8 cellular contexts compared by ENCODE assay signal in genomic region chr19:10835754-10836477, GRCh38. TPM values are rescaled to one million over a fixed set of nuclear protein-coding genes. Genes with fewer than 3 reads are reported as not detected.
DNase-seq lines count a peak whose midpoint lies in the region; ATAC-seq and TF ChIP-seq lines count a peak whose summit lies in the region.

TMED1 (minus strand) TSS chr19:10836212; CDS start chr19:10836191, 21 bp downstream.

- peak within 1 kb of the TSS; percentile 67 for H2AFZ ChIP-seq in hepatocyte

- H3K79me2 ChIP-seq in hepatocyte: no peaks in the 10 kb centered on the region

- peak within 1 kb of the TSS; percentile 96 for H3K27ac ChIP-seq in hepatocyte

- H3K4me3 ChIP-seq in astrocyte of the cerebellum (ENCODE audit: low read depth, low read length) (peak within 1 kb of the TSS; percentile 67), hepatocyte (peak within 1 kb of the TSS; percentile 38)

- in situ Hi-C loops in astrocyte of the cerebellum (cut with HindIII; ENCODE audit: low sequenced_read_pairs): no loop called here

- no peaks in the 10 kb centered on the region for H3K9me2 ChIP-seq in hepatocyte (replicated peaks; ENCODE audit: insufficient read depth)

- peak; percentile 99 for DNase-seq in NCI-H2029 treated with DMSO at 0.1 percent for 48 hours (lab: John Stamatoyannopoulos, UW)
- DNase-seq in T-helper 9 cell: peak; percentile 94
- DNase-seq in astrocyte of the cerebellum (ENCODE audit: low read depth): peak; percentile 98
- peak; percentile 100 for DNase-seq in hepatocyte (ENCODE audit: low spot score)
- peak; percentile 93 for DNase-seq in renal cortical epithelial cell (ENCODE audit: low read depth)
- no peak for DNase-seq in cortex of kidney (lab: John Stamatoyannopoulos, UW)

- WGBS in hepatocyte (ENCODE audit: low lambda C conversion rate, missing lambda C conversion rate): under 1% methylated on average over 37 of the region's 50 CpGs

- peak; percentile 78 for ATAC-seq in GM18502 (IDR thresholded peaks at IDR 0.05; ENCODE audit: poor library complexity, unreplicated experiment)
- peak; percentile 78 for ATAC-seq in HG02970 (IDR thresholded peaks at IDR 0.05; ENCODE audit: low FRiP score, unreplicated experiment)

- TF ChIP-seq CTCF in astrocyte of the cerebellum (IDR thresholded peaks at IDR 0.05; ENCODE audit: low read depth, low read length, missing control alignments) (no peak), hepatocyte (IDR thresholded peaks at IDR 0.05; ENCODE audit: poor library complexity) (peak; percentile 13)

- no peaks in the 10 kb centered on the region for H3K36me3 ChIP-seq in hepatocyte (replicated peaks; ENCODE audit: insufficient read depth, low read depth)

- no peaks in the 10 kb centered on the region for H3K9me3 ChIP-seq in hepatocyte (ENCODE audit: low read depth)

- H3K27me3 ChIP-seq in hepatocyte: no peaks in the 10 kb centered on the region

- peaks cover 5% of the 10 kb centered on the region for H3K4me1 ChIP-seq in hepatocyte (ENCODE audit: insufficient read depth)

- H3K4me2 ChIP-seq in hepatocyte: peak within 1 kb of the TSS; percentile 72

- no peaks in the 10 kb centered on the region for H4K20me1 ChIP-seq in hepatocyte (ENCODE audit: insufficient read depth, poor library complexity, severe bottlenecking)

RNA-seq across cellular contexts. Expression of gene TMED1, which starts in this region (rescaled TPM):
- total RNA-seq in hepatocyte: 63.2 and 65.0 TPM in 2 replicates
- 93.1 and 95.4 TPM in 2 replicates for polyA plus RNA-seq in hepatocyte
- 33.6 and 46.4 TPM in 2 replicates for total RNA-seq in renal cortical epithelial cell
